17 cellular contexts compared by ENCODE assay signal in the genomic region with DNA sequence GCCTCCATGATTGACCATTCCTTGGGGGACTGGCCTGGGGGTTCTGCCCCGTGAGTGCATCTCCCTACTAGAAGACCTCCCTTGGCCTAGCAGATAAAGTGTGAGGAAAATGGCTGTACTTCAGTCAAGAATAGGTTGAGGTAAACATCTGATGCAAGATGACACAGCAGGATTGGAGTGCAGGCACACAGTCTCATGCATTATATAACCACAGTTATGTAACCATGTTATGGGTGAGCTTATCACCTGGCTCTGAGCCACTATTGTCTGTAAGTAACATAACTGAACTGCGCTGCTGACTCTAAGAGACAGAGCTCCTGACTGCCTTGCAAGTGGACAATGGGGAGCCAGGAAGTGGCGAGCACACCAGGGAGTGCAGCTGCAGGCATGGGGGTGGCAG.
DNase-seq lines count a peak whose midpoint lies in the region; ATAC-seq and TF ChIP-seq lines count a peak whose summit lies in the region.
"Had no signal": no experiment of that assay in that cellular context is flagged by ENCODE, and none has a peak within 500 bp of the region (broad histone marks: within the 10 kb centered on the region; RNA-seq: fewer than 3 reads in every experiment).

No MANE protein-coding gene starts in this region.

- no peaks in the 10 kb centered on the region for H3K27me3 ChIP-seq in body of pancreas
- H3K27me3 ChIP-seq: right atrium auricular region, upper lobe of left lung had no signal

- H3K4me3 ChIP-seq in body of pancreas = no peak overlapping the region
- H3K4me3 ChIP-seq: right atrium auricular region, upper lobe of left lung had no signal

- intact Hi-C loops in body of pancreas (cut with DNase I) = no loop called here

- H3K27ac ChIP-seq in body of pancreas = no peak overlapping the region
- H3K27ac ChIP-seq: right atrium auricular region, upper lobe of left lung had no signal

- WGBS in body of pancreas, 2 donors = 40 to 64% methylated on average over 3 of the region's 3 CpGs

- no peak for TF ChIP-seq CTCF in body of pancreas (IDR thresholded peaks at IDR 0.05)

- peaks cover 0 to 10% (median 0%) of the 10 kb centered on the region in 3 donors for H3K9me3 ChIP-seq in body of pancreas
- H3K9me3 ChIP-seq: right atrium auricular region, upper lobe of left lung had no signal

- DNase-seq in NCI-H2029 (lab: John Stamatoyannopoulos, UW) = peak; percentile 58
- DNase-seq in NCI-H2029 treated with DMSO at 0.1 percent for 48 hours (lab: John Stamatoyannopoulos, UW) = no peak
- DNase-seq in LoVo (ENCODE audit: low spot score) = peak; percentile 12
- DNase-seq in body of pancreas = peak; percentile 15 to 64 (median 29)
- peak; percentile 72 for DNase-seq in mucosa of gallbladder (ENCODE audit: low spot score)
- no peak for DNase-seq in medulla oblongata (ENCODE audit: extremely low spot score)
- DNase-seq: activated naive CD8-positive, alpha-beta T cell treated with anti-CD3 and anti-CD28 coated beads, Interleukin-2, amount 50 U/mL, for 24 hours; effector memory CD4-positive, alpha-beta T cell; HFFc6; kidney; midbrain; NCI-H2107; stimulated activated naive CD8-positive, alpha-beta T cell treated with anti-CD3 and anti-CD28 coated beads, Interleukin-15, Interleukin-2, amounts not matched to agents 100 U/mL and 50 U/mL, for 24 hours; upper lobe of left lung had no signal

- no peak for TF ChIP-seq POLR2A in body of pancreas (IDR thresholded peaks at IDR 0.05)

- peaks cover 6% of the 10 kb centered on the region for H3K4me1 ChIP-seq in body of pancreas
- H3K4me1 ChIP-seq: right atrium auricular region, upper lobe of left lung had no signal

- ATAC-seq in body of pancreas (peak; percentile 89), HG03442 (IDR thresholded peaks at IDR 0.05; ENCODE audit: unreplicated experiment) (no peak)
- ATAC-seq in activated CD4-positive, CD25-positive, alpha-beta regulatory T cell treated with anti-CD3 and anti-CD28 coated beads, Interleukin-2, amount 50 U/mL, for 24 hours = no peak
- ATAC-seq: activated naive CD8-positive, alpha-beta T cell treated with anti-CD3 and anti-CD28 coated beads, Interleukin-2, amount 50 U/mL, for 24 hours; stimulated activated naive CD8-positive, alpha-beta T cell treated with anti-CD3 and anti-CD28 coated beads, Interleukin-15, Interleukin-2, amounts not matched to agents 100 U/mL and 50 U/mL, for 24 hours had no signal

- no peaks in the 10 kb centered on the region for H3K36me3 ChIP-seq in body of pancreas (replicated peaks in 1 of 2; ENCODE audit: insufficient read depth in 1 of 2, low read depth in 2 of 2)
- H3K36me3 ChIP-seq: right atrium auricular region, upper lobe of left lung had no signal

Comparison
In these comparisons a context has a peak if more than half of its experiments do, and no peak if none do; other contexts are left out.
1. DNase-seq: peak in NCI-H2029 (single experiment), LoVo (single experiment), body of pancreas (4 of 4) and mucosa of gallbladder (single experiment); none in NCI-H2029 treated with DMSO at 0.1 percent for 48 hours (single experiment) and medulla oblongata (single experiment).